8 cellular contexts compared by ENCODE assay signal in the genomic region with DNA sequence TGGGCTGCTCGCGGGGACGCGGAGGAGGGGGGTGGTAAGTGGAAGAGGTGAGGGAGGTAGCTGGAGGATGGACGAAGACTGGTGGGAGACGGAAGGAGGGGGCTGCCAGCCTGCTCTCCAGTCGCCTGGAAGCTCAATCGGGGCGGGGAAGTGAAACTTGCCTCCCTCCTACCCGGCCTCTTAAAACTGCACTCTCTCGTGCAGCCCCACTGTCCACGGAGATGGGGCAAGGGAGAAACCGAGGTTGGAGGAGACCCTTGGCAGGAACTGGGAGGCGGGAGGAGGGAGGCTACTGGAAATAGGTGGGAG. TPM values are rescaled to one million over a fixed set of nuclear protein-coding genes. Genes with fewer than 3 reads are reported as not detected.
DNase-seq lines count a peak whose midpoint lies in the region; ATAC-seq and TF ChIP-seq lines count a peak whose summit lies in the region.

No MANE protein-coding gene starts in this region.

- H3K27ac ChIP-seq in IMR-90 (ENCODE audit: insufficient read depth, low read length) (peak overlapping the region; percentile 96), OCI-LY7 (ENCODE audit: low read depth, low read length, poor library complexity, severe bottlenecking) (no peak overlapping the region)

- no CpG with 5 or more reads among the region's 14 CpGs for WGBS in IMR-90 (ENCODE audit: extremely low coverage in 2 of 2, insufficient read length in 1 of 2), 2 experiments

- H3K4me2 ChIP-seq in IMR-90 (ENCODE audit: low read depth, low read length) (peak overlapping the region; percentile 61), OCI-LY7 (ENCODE audit: low read length) (no peak overlapping the region)

- H2BK120ac ChIP-seq in IMR-90 (ENCODE audit: low read depth, low read length), result peak overlapping the region; percentile 77; the same call in 1 of the 2 replicates

- H3K9ac ChIP-seq in IMR-90 (ENCODE audit: low read depth, low read length), result peak overlapping the region; percentile 94

- intact Hi-C loops in IMR-90 (cut with micrococcal nuclease), result loop anchor here (1.0 to 5.0 kb wide), 3 partner anchors 70 to 310 kb away; no protein-coding TSS in a partner anchor
- intact Hi-C loops in OCI-LY7 (cut with micrococcal nuclease; ENCODE audit: unreplicated experiment), result no loop called here

- peak overlapping the region; percentile 80 for H3K4ac ChIP-seq in IMR-90 (ENCODE audit: low read depth, low read length)

- H2AK9ac ChIP-seq in IMR-90 (replicated peaks; ENCODE audit: low read depth, low read length, poor library complexity), result peak overlapping the region; percentile 87

- H2AK5ac ChIP-seq in IMR-90 (ENCODE audit: low read depth, low read length), result peak overlapping the region; percentile 76; the same call in 1 of the 2 replicates

- DNase-seq in EL (peak; percentile 61), IMR-90 (peak; percentile 58), epithelial cell of esophagus (ENCODE audit: low read depth) (no peak), mesenteric fat pad (ENCODE audit: low spot score) (no peak), mucosa of gallbladder (ENCODE audit: low spot score) (no peak), OCI-LY7 (ENCODE audit: low spot score) (no peak)

- no peaks in the 10 kb centered on the region for H3K9me2 ChIP-seq in OCI-LY7 (ENCODE audit: insufficient read depth, low read length)

- in situ Hi-C loops in IMR-90 (cut with MboI; ENCODE audit: low sequenced_read_pairs), result no loop called here

- POLR2A ChIA-PET in IMR-90 (lab: Charles Lee; ENCODE audit: unreplicated experiment) (no interaction called here), OCI-LY7 (lab: Charles Lee) (no interaction called here)

- peaks cover 19% of the 10 kb centered on the region for H3K36me3 ChIP-seq in IMR-90 (ENCODE audit: control insufficient read depth, insufficient read depth, low read length)
- H3K36me3 ChIP-seq in neuron (ENCODE audit: insufficient read depth, low read length), result peaks cover 8% of the 10 kb centered on the region
- H3K36me3 ChIP-seq in OCI-LY7 (ENCODE audit: insufficient read depth, low read length), result no peaks in the 10 kb centered on the region

- H3K27me3 ChIP-seq in IMR-90 (ENCODE audit: control insufficient read depth, insufficient read depth, low read length), result peaks cover 9% of the 10 kb centered on the region; the same call in 1 of the 2 replicates
- H3K27me3 ChIP-seq in neuron (ENCODE audit: insufficient read depth, low read length), result peaks cover 29% of the 10 kb centered on the region

- H2BK20ac ChIP-seq in IMR-90 (ENCODE audit: low read depth, low read length), result no peak overlapping the region

- peak overlapping the region; percentile 32; the same call in 1 of the 3 replicates for H2BK15ac ChIP-seq in IMR-90 (ENCODE audit: low read depth, low read length)

- dilution Hi-C loops in IMR-90 (cut with HindIII; ENCODE audit: low sequenced_read_pairs, unreplicated experiment), result no loop called here

- H3K9me3 ChIP-seq in IMR-90 (ENCODE audit: control insufficient read depth, insufficient read depth, low read length) (no peaks in the 10 kb centered on the region), neuron (ENCODE audit: low read length) (peaks cover 5% of the 10 kb centered on the region), OCI-LY7 (ENCODE audit: low read length) (no peaks in the 10 kb centered on the region)

- peak overlapping the region; percentile 93; the same call in 1 of the 2 replicates for H3K14ac ChIP-seq in IMR-90 (replicated peaks; ENCODE audit: low read depth, low read length)

- peaks cover 3 to 25% of the 10 kb centered on the region in 2 experiments; a peak in 3 of 4 replicates for H3K79me1 ChIP-seq in IMR-90 (ENCODE audit: low read depth in 1 of 2, low read length in 2 of 2)

- peak overlapping the region; percentile 85 for H2BK5ac ChIP-seq in IMR-90 (ENCODE audit: low read depth, low read length, poor library complexity, severe bottlenecking)

- peaks cover under 1% of the 10 kb centered on the region; the same call in 1 of the 2 replicates for H3K9me1 ChIP-seq in IMR-90 (ENCODE audit: insufficient read depth, low read length)

- H2AFZ ChIP-seq in IMR-90 (replicated peaks; ENCODE audit: low read length, poor library complexity) (peak overlapping the region; percentile 90), neuron (ENCODE audit: low read depth, low read length) (peak overlapping the region; percentile 11), OCI-LY7 (ENCODE audit: low read length) (no peak overlapping the region)

- CTCF ChIA-PET in IMR-90 (lab: Yijun Ruan, JAX), result interaction anchor here (0.5 to 1.2 kb wide), 3 partner anchors 217 to 1356 kb away, joined by 3 to 6 read pairs (median 4); no protein-coding TSS in a partner anchor
- CTCF ChIA-PET in OCI-LY7 (lab: Charles Lee; ENCODE audit: unreplicated experiment), result no interaction called here

- TF ChIP-seq CTCF in IMR-90 (conservative IDR thresholded peaks at IDR 0.05; ENCODE audit: low read depth, low read length) (no peak), epithelial cell of esophagus (IDR thresholded peaks at IDR 0.05; ENCODE audit: insufficient read depth, low read depth, low read length, missing control alignments) (no peak), OCI-LY7 (conservative IDR thresholded peaks at IDR 0.05; ENCODE audit: low read length) (no peak)

- no peak overlapping the region for H4K5ac ChIP-seq in IMR-90 (ENCODE audit: low read depth, low read length)

- no peak for TF ChIP-seq POLR2A in IMR-90 (IDR thresholded peaks at IDR 0.05; ENCODE audit: low read depth, low read length)

- peak overlapping the region; percentile 80 for H4K91ac ChIP-seq in IMR-90 (ENCODE audit: insufficient read depth, low read depth, low read length)

- H3K4me1 ChIP-seq in IMR-90 (ENCODE audit: control insufficient read depth, insufficient read depth, low read length), result peaks cover 20% of the 10 kb centered on the region
- H3K4me1 ChIP-seq in neuron (ENCODE audit: insufficient read depth, low read length), result peaks cover 21% of the 10 kb centered on the region
- no peaks in the 10 kb centered on the region for H3K4me1 ChIP-seq in OCI-LY7 (ENCODE audit: insufficient read depth, low read length, poor library complexity, severe bottlenecking)

- H4K20me1 ChIP-seq in IMR-90 (ENCODE audit: insufficient read depth, low read length) (peaks cover 8% of the 10 kb centered on the region), OCI-LY7 (ENCODE audit: insufficient read depth, low read length) (no peaks in the 10 kb centered on the region)

- peak overlapping the region; percentile 95 for H3K23ac ChIP-seq in IMR-90 (ENCODE audit: low read depth, low read length)

- TF ChIP-seq RAD21 in IMR-90 (IDR thresholded peaks at IDR 0.05; ENCODE audit: low read length), result no peak

- ATAC-seq in IMR-90 (ENCODE audit: low read depth) (peak; percentile 6), HG02763 (IDR thresholded peaks at IDR 0.05; ENCODE audit: unreplicated experiment) (no peak)

- H3K4me3 ChIP-seq in IMR-90 (ENCODE audit: insufficient read depth, low read depth, low read length) (peak overlapping the region; percentile 95), epithelial cell of esophagus (ENCODE audit: low read length) (peak overlapping the region; percentile 68), neuron (ENCODE audit: low read length) (peak overlapping the region; percentile 66), OCI-LY7 (ENCODE audit: low read depth, low read length, poor library complexity, severe bottlenecking) (no peak overlapping the region)

- no peaks in the 10 kb centered on the region for H3K79me2 ChIP-seq in OCI-LY7 (ENCODE audit: insufficient read depth, low read depth, low read length)

- H4K8ac ChIP-seq in IMR-90 (ENCODE audit: low read depth in 2 of 2, low read length in 2 of 2), result peak overlapping the region; percentile 7 to 59; a peak in 2 of 4 replicates

- peak overlapping the region; percentile 46; the same call in 1 of the 2 replicates for H3K18ac ChIP-seq in IMR-90 (ENCODE audit: low read depth, low read length)

- H3K56ac ChIP-seq in IMR-90 (ENCODE audit: extremely low read depth, insufficient read depth, low read length), result peak overlapping the region; percentile 70; the same call in 1 of the 2 replicates

- BruUV-seq in IMR-90 (replicated peaks; lab: Mats Ljungman, UMichigan) (no TSS peak), OCI-LY7 (replicated peaks; lab: Mats Ljungman, UMichigan) (no TSS peak)

TF ChIP-seq in IMR-90, 13 proteins besides CTCF, POLR2A, EP300 and RAD21:
- TF ChIP-seq RFX5 (IDR thresholded peaks at IDR 0.05; ENCODE audit: low read depth, low read length), result no peak
- no peak; the same call in 1 of the 2 replicates for TF ChIP-seq MXI1 (IDR thresholded peaks at IDR 0.05; ENCODE audit: borderline replicate concordance, low read depth, low read length)

RNA-seq across cellular contexts. Expression of a gene that starts 1.1 kb away (rescaled TPM):
- total RNA-seq in IMR-90 (2012; rRNA removed) (4.1 and 8.3 TPM in 2 replicates), mesenteric fat pad (2.2 TPM), mucosa of gallbladder (67.0 TPM), OCI-LY7 (2022) (not detected in 2 replicates)
- 12.7 and 17.6 TPM in 2 replicates for polyA plus RNA-seq in IMR-90 (2012; rRNA removed)
- 12.5 and 21.1 TPM in 2 replicates for polyA plus RNA-seq in IMR-90 (2012; cell fraction: cytosol; rRNA removed)
- 31.6 and 43.9 TPM in 2 replicates for polyA plus RNA-seq in IMR-90 (2012; cell fraction: nucleus; rRNA removed; ENCODE audit: low replicate concordance)
- total RNA-seq in OCI-LY7 (2014; rRNA removed; shearing (Covaris generic)), result not detected in 2 replicates

Comparison
In these comparisons a context has a peak if more than half of its experiments do, and no peak if none do; other contexts are left out.
1. DNase-seq: peak in EL (single experiment) and IMR-90 (single experiment); none in epithelial cell of esophagus (single experiment), mesenteric fat pad (single experiment), mucosa of gallbladder (single experiment) and OCI-LY7 (single experiment).